ENCODE assay signal across 8 cellular contexts in genomic region chr11:62588966-62589637, GRCh38. TPM values are rescaled to one million over a fixed set of nuclear protein-coding genes. Genes with fewer than 3 reads are reported as not detected.
DNase-seq lines count a peak whose midpoint lies in the region; TF ChIP-seq lines count a peak whose summit lies in the region.

No MANE protein-coding gene starts in this region.

- H3K27me3 ChIP-seq in GM06990 (replicated peaks; ENCODE audit: control insufficient read depth, insufficient read depth, low read length) = no peaks in the 10 kb centered on the region

- H3K9me3 Mint-ChIP-seq in immature natural killer cell = no peaks in the 10 kb centered on the region

- H3K36me3 ChIP-seq in GM06990 (ENCODE audit: control insufficient read depth, insufficient read depth, low read length) = peaks cover 19% of the 10 kb centered on the region

- peaks cover 8 to 17% (median 10%) of the 10 kb centered on the region in 3 donors for H3K27me3 Mint-ChIP-seq in immature natural killer cell (ENCODE audit: low read depth in 3 of 3)

- no peak overlapping the region for H3K4me3 ChIP-seq in GM06990 (replicated peaks; ENCODE audit: low read depth, low read length)

- H3K36me3 Mint-ChIP-seq in immature natural killer cell = peaks cover 6 to 17% (median 8%) of the 10 kb centered on the region in 3 donors

- H3K27ac Mint-ChIP-seq in immature natural killer cell = peak overlapping the region in 4 of 6 donors; percentile 31 to 100 (median 96)

- in situ Hi-C loops in ACHN (cut with HindIII; ENCODE audit: low pct_ligation_motif_present, low pct_unique_long_range_greater_than_20kb, low sequenced_read_pairs) (no loop called here), G401 (cut with HindIII; ENCODE audit: low sequenced_read_pairs) (no loop called here)

- H3K4me1 Mint-ChIP-seq in immature natural killer cell = peaks cover 40 to 45% of the 10 kb centered on the region in 2 donors

- H3K27ac ChIP-seq in VCaP = peak overlapping the region; percentile 70

- DNase-seq in ACHN (peak; percentile 29), GM06990 (ENCODE audit: extremely low read depth, insufficient read length) (no peak), immature natural killer cell (no peak), SHP77 (lab: John Stamatoyannopoulos, UW) (no peak), G401 (ENCODE audit: low spot score) (no peak), cerebellar cortex (ENCODE audit: low spot score) (no peak), GF-D8 (lab: John Stamatoyannopoulos, UW) (no peak)

- peak overlapping the region in 1 of 5 donors; percentile 27 for H3K4me3 Mint-ChIP-seq in immature natural killer cell

- TF ChIP-seq CTCF in GM06990 (IDR thresholded peaks at IDR 0.05; ENCODE audit: insufficient read depth, low read length, poor library complexity, severe bottlenecking) = peak; percentile 36
- peak; percentile 49 for TF ChIP-seq CTCF in VCaP (conservative IDR thresholded peaks at IDR 0.05)

RNA-seq across cellular contexts. Expression of gene TUT1, which starts 2.2 kb away (rescaled TPM):
- 10 to 100 TPM in 2 of 3 donors, 1 to 10 TPM in 1; 7.3 to 16.2 (median 12.5) TPM for polyA plus RNA-seq in immature natural killer cell
- 16.5 and 17.6 TPM in 2 replicates for total RNA-seq in G401 (2014; rRNA removed; shearing (Covaris generic))

RNA-seq across cellular contexts. Expression of gene MTA2, which starts 12.6 kb away (rescaled TPM):
- 10 to 100 TPM in 2 of 3 donors, 1 to 10 TPM in 1; 9.7 to 48.4 (median 22.4) TPM for polyA plus RNA-seq in immature natural killer cell
- 190 and 224 TPM in 2 replicates for total RNA-seq in G401 (2014; rRNA removed; shearing (Covaris generic))

RNA-seq across cellular contexts. Expression of gene EEF1G, which starts 15.4 kb away (rescaled TPM):
- polyA plus RNA-seq in immature natural killer cell = 100 to 1,000 TPM; 628 to 849 (median 821) TPM
- 3,525 and 3,828 TPM in 2 replicates for total RNA-seq in G401 (2014; rRNA removed; shearing (Covaris generic))

RNA-seq across cellular contexts. Expression of gene EML3, which starts 23.5 kb away (rescaled TPM):
- polyA plus RNA-seq in immature natural killer cell = 10 to 100 TPM; 15.9 to 25.8 (median 17.9) TPM
- 33.2 and 55.7 TPM in 2 replicates for total RNA-seq in G401 (2014; rRNA removed; shearing (Covaris generic))

RNA-seq across cellular contexts. Expression of gene ROM1, which starts 24.0 kb away (rescaled TPM):
- 1 to 10 TPM in 2 of 3 donors, under 1 TPM in 1; 0.17 to 2.1 (median 1.6) TPM for polyA plus RNA-seq in immature natural killer cell
- total RNA-seq in G401 (2014; rRNA removed; shearing (Covaris generic)) = 14.2 and 14.9 TPM in 2 replicates
